In genomic region chr17:59899099-59899498, GRCh38 we compare ENCODE assay signal across 12 cellular contexts. TPM values are rescaled to one million over a fixed set of nuclear protein-coding genes. Genes with fewer than 3 reads are reported as not detected.
DNase-seq lines count a peak whose midpoint lies in the region; ATAC-seq, FAIRE-seq and TF ChIP-seq lines count a peak whose summit lies in the region.
"Had no signal": no experiment of that assay in that cellular context is flagged by ENCODE, and none has a peak within 500 bp of the region (broad histone marks: within the 10 kb centered on the region; RNA-seq: fewer than 3 reads in every experiment).

No MANE protein-coding gene starts in this region.

- H3K4me3 ChIP-seq in cardiac muscle cell = no peak overlapping the region
- H3K4me3 ChIP-seq: prostate gland had no signal

- no peaks in the 10 kb centered on the region for H3K27me3 ChIP-seq in cardiac muscle cell

- no peaks in the 10 kb centered on the region for H3K9me3 Mint-ChIP-seq in progenitor cell of endocrine pancreas (ENCODE audit: low read depth)

- FAIRE-seq in urothelium cell line (lab: Jason Lieb, UNC) = no peak

- H3K4me1 Mint-ChIP-seq in progenitor cell of endocrine pancreas (ENCODE audit: low read depth) = peaks cover 8% of the 10 kb centered on the region

- H3K4me3 Mint-ChIP-seq in progenitor cell of endocrine pancreas (ENCODE audit: low read depth) = no peak overlapping the region

- no peak overlapping the region for H3K27ac Mint-ChIP-seq in progenitor cell of endocrine pancreas

- no peaks in the 10 kb centered on the region for H3K36me3 Mint-ChIP-seq in progenitor cell of endocrine pancreas (ENCODE audit: insufficient read depth)

- H3K36me3 ChIP-seq in cardiac muscle cell = no peaks in the 10 kb centered on the region
- H3K36me3 ChIP-seq: prostate gland had no signal

- H3K27ac ChIP-seq in cardiac muscle cell = no peak overlapping the region
- H3K27ac ChIP-seq: prostate gland had no signal

- H3K27me3 Mint-ChIP-seq in progenitor cell of endocrine pancreas = no peaks in the 10 kb centered on the region

- ATAC-seq in Right ventricle myocardium inferior = no peak
- ATAC-seq in GM19463 (IDR thresholded peaks at IDR 0.05; ENCODE audit: unreplicated experiment) = no peak

- DNase-seq in cardiac muscle cell (ENCODE audit: low read depth in 1 of 2, low spot score in 1 of 2) (peak in 1 of 2 donors; percentile 54), Right ventricle myocardium inferior (ENCODE audit: missing footprints) (no peak), glomerular visceral epithelial cell (ENCODE audit: extremely low spot score) (peak; percentile 37), urothelium cell line (ENCODE audit: low spot score) (peak; percentile 74), progenitor cell of endocrine pancreas (ENCODE audit: low spot score, unreplicated experiment) (no peak), cortex of kidney (lab: John Stamatoyannopoulos, UW) (no peak)
- DNase-seq: H7, islet precursor cell, NCI-H1930 had no signal

- intact Hi-C loops in Right ventricle myocardium inferior (cut with DNase I) = no loop called here

- peaks cover 4% of the 10 kb centered on the region for H3K4me1 ChIP-seq in cardiac muscle cell (ENCODE audit: low read depth)

- H3K9me3 ChIP-seq in cardiac muscle cell (ENCODE audit: low read depth) = no peaks in the 10 kb centered on the region
- H3K9me3 ChIP-seq: prostate gland had no signal

- TF ChIP-seq CTCF in cardiac muscle cell (IDR thresholded peaks at IDR 0.05; ENCODE audit: low read depth, low read length) = peak; percentile 40
- no peak for TF ChIP-seq CTCF in progenitor cell of endocrine pancreas (IDR thresholded peaks at IDR 0.05; ENCODE audit: unreplicated experiment)

TF ChIP-seq in PFSK-1, 5 proteins besides CTCF, POLR2A, EP300 and RAD21:
- TF ChIP-seq TAF1 (IDR thresholded peaks at IDR 0.05; ENCODE audit: borderline replicate concordance, insufficient read depth, low read length) (peak; percentile 10; the same call in 1 of the 2 replicates), FOXP2 (optimal IDR thresholded peaks at IDR 0.05; ENCODE audit: borderline replicate concordance, extremely low read depth, extremely low read length, insufficient read depth) (no peak)

RNA-seq across cellular contexts. Expression of gene RPS6KB1, which starts 6.2 kb away (rescaled TPM):
- total RNA-seq in cardiac muscle cell = 30.9 and 103 TPM in 2 replicates
- 13.6 and 19.2 TPM in 2 replicates for polyA plus RNA-seq in cardiac muscle cell
- total RNA-seq in Right ventricle myocardium inferior = 21.4 TPM
- polyA plus RNA-seq in PFSK-1 (2012; ENCODE audit: insufficient read length, low read depth) = 29.6 TPM
- total RNA-seq in progenitor cell of endocrine pancreas = 48.9 and 53.8 TPM in 2 replicates

RNA-seq across cellular contexts. Expression of gene TUBD1, which starts 6.4 kb away (rescaled TPM):
- total RNA-seq in cardiac muscle cell (9.0 and 10.9 TPM in 2 replicates), Right ventricle myocardium inferior (8.4 TPM), progenitor cell of endocrine pancreas (31.7 and 31.8 TPM in 2 replicates)
- polyA plus RNA-seq in cardiac muscle cell = 17.5 and 21.1 TPM in 2 replicates
- polyA plus RNA-seq in PFSK-1 (2012; ENCODE audit: insufficient read length, low read depth) = 5.3 TPM

Comparison
In these comparisons a context has a peak if more than half of its experiments do, and no peak if none do; other contexts are left out.
1. DNase-seq: peak in glomerular visceral epithelial cell (single experiment) and urothelium cell line (single experiment); none in Right ventricle myocardium inferior (single experiment), progenitor cell of endocrine pancreas (single experiment) and cortex of kidney (single experiment).